ENCODE assay signal across 1 cellular context in genomic region chr21:44299458-44300261, GRCh38.
A peak's percentile ranks its signal among the peaks of the same experiment; 100 is the strongest.
TF ChIP-seq lines count a peak whose summit lies in the region.

TSS of gene PFKL (plus strand) at chr21:44300053. CDS start at chr21:44300106, 53 bp downstream.

TF ChIP-seq in HepG2, 621 proteins besides CTCF, POLR2A, EP300 and RAD21 (continued from another document and continues in another):
- TF ChIP-seq ZNF407 (CRISPR knock-in tag; IDR thresholded peaks at IDR 0.05; ENCODE audit: not compliant biosample characterization) (peak; percentile 62), CHCHD3 (CRISPR knock-in tag; IDR thresholded peaks at IDR 0.05) (no peak), TCF12 (IDR thresholded peaks at IDR 0.05) (no peak), TCF12 (CRISPR knock-in tag; IDR thresholded peaks at IDR 0.05) (no peak), IRF9 (CRISPR knock-in tag; IDR thresholded peaks at IDR 0.05; ENCODE audit: borderline replicate concordance) (no peak), ZBTB44 (CRISPR knock-in tag; IDR thresholded peaks at IDR 0.05) (no peak), ZNF337 (CRISPR knock-in tag; IDR thresholded peaks at IDR 0.05; ENCODE audit: borderline replicate concordance, low read depth) (no peak), MIXL1 (CRISPR knock-in tag; IDR thresholded peaks at IDR 0.05) (no peak), ARNT2 (CRISPR knock-in tag; IDR thresholded peaks at IDR 0.05; ENCODE audit: low read depth) (no peak), NFIC (IDR thresholded peaks at IDR 0.05; ENCODE audit: low read length) (no peak), ZNF280D (CRISPR knock-in tag; IDR thresholded peaks at IDR 0.05) (no peak), ELF3 (CRISPR knock-in tag; IDR thresholded peaks at IDR 0.05) (no peak), KDM5B (CRISPR knock-in tag; IDR thresholded peaks at IDR 0.05; ENCODE audit: borderline replicate concordance) (peak; percentile 68), ZNF816 (CRISPR knock-in tag; IDR thresholded peaks at IDR 0.05; ENCODE audit: borderline replicate concordance) (no peak), AHDC1 (CRISPR knock-in tag; IDR thresholded peaks at IDR 0.05; ENCODE audit: borderline replicate concordance) (no peak), ZNF644 (CRISPR knock-in tag; IDR thresholded peaks at IDR 0.05; ENCODE audit: low read depth) (no peak), RFX1 (IDR thresholded peaks at IDR 0.05) (no peak), ZNF597 (CRISPR knock-in tag; IDR thresholded peaks at IDR 0.05) (no peak), ZSCAN21 (CRISPR knock-in tag; IDR thresholded peaks at IDR 0.05; ENCODE audit: borderline replicate concordance) (no peak; the same call in 1 of the 2 replicates), MAFF (IDR thresholded peaks at IDR 0.05; ENCODE audit: low read depth, low read length) (no peak), JUNB (CRISPR knock-in tag; IDR thresholded peaks at IDR 0.05; ENCODE audit: borderline replicate concordance) (no peak), KMT2B (CRISPR knock-in tag; IDR thresholded peaks at IDR 0.05) (no peak; the same call in 1 of the 2 replicates), SP140L (CRISPR knock-in tag; IDR thresholded peaks at IDR 0.05; ENCODE audit: borderline replicate concordance) (no peak), SNAI1 (CRISPR knock-in tag; IDR thresholded peaks at IDR 0.05; ENCODE audit: borderline replicate concordance) (no peak), SMAD3 (CRISPR knock-in tag; IDR thresholded peaks at IDR 0.05) (no peak), ZNF224 (CRISPR knock-in tag; IDR thresholded peaks at IDR 0.05) (0 out of 2 replicates have a peak, but pooled peaks have one; percentile 52), HNF4G (IDR thresholded peaks at IDR 0.05; ENCODE audit: borderline replicate concordance, low read depth, low read length) (no peak), HNF4G (CRISPR knock-in tag; IDR thresholded peaks at IDR 0.05; ENCODE audit: borderline replicate concordance, low read depth) (no peak), ZBTB1 (CRISPR knock-in tag; IDR thresholded peaks at IDR 0.05; ENCODE audit: borderline replicate concordance) (no peak), ATF3 (CRISPR knock-in tag; IDR thresholded peaks at IDR 0.05) (no peak), NFE2L2 (IDR thresholded peaks at IDR 0.05; ENCODE audit: low read length) (no peak), ZNF572 (CRISPR knock-in tag; IDR thresholded peaks at IDR 0.05) (no peak), BCL6 (CRISPR knock-in tag; IDR thresholded peaks at IDR 0.05) (peak; percentile 19; the same call in 1 of the 2 replicates), YY1 (IDR thresholded peaks at IDR 0.05; ENCODE audit: insufficient read depth, insufficient replicate concordance, low read depth, low read length) (peak; percentile 83), CEBPG (CRISPR knock-in tag; IDR thresholded peaks at IDR 0.05) (no peak), SRSF4 (IDR thresholded peaks at IDR 0.05; ENCODE audit: low read depth, low read length, poor library complexity, severe bottlenecking) (no peak), HMGXB4 (CRISPR knock-in tag; IDR thresholded peaks at IDR 0.05; ENCODE audit: borderline replicate concordance in 1 of 2, low read depth in 1 of 2) (peak in 1 of 2 experiments; percentile 34; a peak in 2 of 4 replicates)
